ENCODE assay signal across 12 cellular contexts in genomic region chr11:79482800-79483199, GRCh38. TPM values are rescaled to one million over a fixed set of nuclear protein-coding genes. Genes with fewer than 3 reads are reported as not detected.
DNase-seq lines count a peak whose midpoint lies in the region; ATAC-seq lines count a peak whose summit lies in the region.
"Had no signal": no experiment of that assay in that cellular context is flagged by ENCODE, and none has a peak within 500 bp of the region (broad histone marks: within the 10 kb centered on the region; RNA-seq: fewer than 3 reads in every experiment).

No MANE protein-coding gene starts in this region.

- H3K27me3 Mint-ChIP-seq in naive thymus-derived CD4-positive, alpha-beta T cell, result peaks cover 0 to 17% (median 0%) of the 10 kb centered on the region in 5 donors

- peaks cover 0 to 8% (median 0%) of the 10 kb centered on the region in 7 donors for H3K4me1 Mint-ChIP-seq in naive thymus-derived CD4-positive, alpha-beta T cell

- POLR2A ChIA-PET in naive thymus-derived CD4-positive, alpha-beta T cell (lab: Charles Lee), result interaction anchor here (0.7 kb wide), 1 partner anchor 50 kb away, joined by 3 read pairs; no protein-coding TSS in a partner anchor

- no peaks in the 10 kb centered on the region for H3K36me3 Mint-ChIP-seq in naive thymus-derived CD4-positive, alpha-beta T cell

- no peaks in the 10 kb centered on the region for H3K4me1 ChIP-seq in naive thymus-derived CD4-positive, alpha-beta T cell (ENCODE audit: control insufficient read depth in 2 of 2, insufficient read depth in 2 of 2, low read length in 2 of 2)
- H3K4me1 ChIP-seq: body of pancreas, vagina had no signal

- H3K4me3 Mint-ChIP-seq in naive thymus-derived CD4-positive, alpha-beta T cell, result no peak overlapping the region

- H3K36me3 ChIP-seq in naive thymus-derived CD4-positive, alpha-beta T cell (ENCODE audit: control insufficient read depth in 2 of 3, insufficient read depth in 3 of 3, low read length in 3 of 3), result no peaks in the 10 kb centered on the region
- H3K36me3 ChIP-seq: vagina had no signal

- no peak overlapping the region for H3K27ac ChIP-seq in naive thymus-derived CD4-positive, alpha-beta T cell (ENCODE audit: low read depth, low read length)
- H3K27ac ChIP-seq: body of pancreas, vagina had no signal

- H3K9me3 ChIP-seq in naive thymus-derived CD4-positive, alpha-beta T cell (ENCODE audit: control insufficient read depth in 2 of 3, low read length in 3 of 3), result no peaks in the 10 kb centered on the region
- H3K9me3 ChIP-seq: body of pancreas, vagina had no signal

- H3K27me3 ChIP-seq in naive thymus-derived CD4-positive, alpha-beta T cell (ENCODE audit: control insufficient read depth in 2 of 2, insufficient read depth in 2 of 2, low read length in 2 of 2), result no peaks in the 10 kb centered on the region
- H3K27me3 ChIP-seq: body of pancreas, vagina had no signal

- CTCF ChIA-PET in naive thymus-derived CD4-positive, alpha-beta T cell (lab: Charles Lee), result interaction anchor here (1.7 kb wide), 1 partner anchor 11 kb away, joined by 3 read pairs; no protein-coding TSS in a partner anchor

- no peak overlapping the region for H3K4me3 ChIP-seq in naive thymus-derived CD4-positive, alpha-beta T cell (ENCODE audit: low read length)
- H3K4me3 ChIP-seq: body of pancreas, K562, vagina had no signal

- peaks cover 0 to 4% (median 0%) of the 10 kb centered on the region in 11 donors for H3K9me3 Mint-ChIP-seq in naive thymus-derived CD4-positive, alpha-beta T cell

- ATAC-seq in GM19035 (IDR thresholded peaks at IDR 0.05; ENCODE audit: unreplicated experiment) (peak; percentile 82), HG02623 (IDR thresholded peaks at IDR 0.05; ENCODE audit: unreplicated experiment) (peak; percentile 90), HG03521 (IDR thresholded peaks at IDR 0.05; ENCODE audit: unreplicated experiment) (peak; percentile 79)
- ATAC-seq in naive thymus-derived CD4-positive, alpha-beta T cell, result peak; percentile 36
- ATAC-seq: body of pancreas, K562 had no signal

- no peak overlapping the region for H3K27ac Mint-ChIP-seq in naive thymus-derived CD4-positive, alpha-beta T cell

- intact Hi-C loops in naive thymus-derived CD4-positive, alpha-beta T cell (cut with micrococcal nuclease), result no loop called here

- DNase-seq in naive thymus-derived CD4-positive, alpha-beta T cell, result no peak
- DNase-seq in NCI-H226 (no peak), NCI-H1105 treated with DMSO at 0.1 percent for 48 hours (lab: John Stamatoyannopoulos, UW) (no peak)
- DNase-seq in stimulated activated naive CD4-positive, alpha-beta T cell (lab: John Stamatoyannopoulos, UW), result no peak
- DNase-seq: activated CD8-positive, alpha-beta memory T cell treated with anti-CD3 and anti-CD28 coated beads for 24 hours; body of pancreas; GDM1 had no signal

RNA-seq across cellular contexts. Expression of gene TENM4, which starts 42.0 kb away (rescaled TPM):
- total RNA-seq in naive thymus-derived CD4-positive, alpha-beta T cell, result under 1 TPM in 2 of 5 experiments, not detected in 3; 0.32 to 0.47 TPM
- not detected for polyA plus RNA-seq in naive thymus-derived CD4-positive, alpha-beta T cell
- polyA plus RNA-seq: K562 had no signal

Comparison
In these comparisons a context has a peak if more than half of its experiments do, and no peak if none do; other contexts are left out.
1. ATAC-seq: peak in every context shown above with its lines; median percentile 90 in HG02623; 82 in GM19035; 79 in HG03521; 36 in naive thymus-derived CD4-positive, alpha-beta T cell.